Comparison of ENCODE assay signal across 8 cellular contexts in genomic region chrX:130330706-130331105, GRCh38. TPM values are rescaled to one million over a fixed set of nuclear protein-coding genes. Genes with fewer than 3 reads are reported as not detected.
DNase-seq lines count a peak whose midpoint lies in the region; ATAC-seq and TF ChIP-seq lines count a peak whose summit lies in the region.

No MANE protein-coding gene starts in this region.

- intact Hi-C loops in lower leg skin (cut with DNase I; ENCODE audit: low total_unique reads), result no loop called here

- H3K36me3 ChIP-seq in CD4-positive, CD25-positive, alpha-beta regulatory T cell (ENCODE audit: control insufficient read depth, insufficient read depth, low read length), result no peaks in the 10 kb centered on the region

- no peak overlapping the region for H3K4me3 ChIP-seq in CD4-positive, CD25-positive, alpha-beta regulatory T cell (ENCODE audit: low read depth, low read length)
- H3K4me3 ChIP-seq in lower leg skin (ENCODE audit: low read depth, poor library complexity, severe bottlenecking), result no peak overlapping the region

- peaks cover 3% of the 10 kb centered on the region for H3K27me3 ChIP-seq in CD4-positive, CD25-positive, alpha-beta regulatory T cell (ENCODE audit: control insufficient read depth, insufficient read depth, low read length)

- ATAC-seq in CD4-positive, CD25-positive, alpha-beta regulatory T cell (ENCODE audit: low read depth in 2 of 2), result peak in 1 of 2 donors; percentile 50
- ATAC-seq in GM18868 (IDR thresholded peaks at IDR 0.05; ENCODE audit: unreplicated experiment), result peak; percentile 90
- ATAC-seq in HG03521 (IDR thresholded peaks at IDR 0.05; ENCODE audit: unreplicated experiment), result peak; percentile 78

- peak; percentile 55 for TF ChIP-seq CTCF in progenitor cell of endocrine pancreas (IDR thresholded peaks at IDR 0.05; ENCODE audit: unreplicated experiment)
- no peak for TF ChIP-seq CTCF in lower leg skin (IDR thresholded peaks at IDR 0.05)

- peaks cover 0 to 5% (median 0%) of the 10 kb centered on the region in 7 donors for H3K9me3 Mint-ChIP-seq in CD4-positive, CD25-positive, alpha-beta regulatory T cell
- peaks cover 11% of the 10 kb centered on the region for H3K9me3 Mint-ChIP-seq in progenitor cell of endocrine pancreas (ENCODE audit: low read depth)

- TF ChIP-seq POLR2A in lower leg skin (IDR thresholded peaks at IDR 0.05), result no peak

- H3K27ac Mint-ChIP-seq in CD4-positive, CD25-positive, alpha-beta regulatory T cell, result peak overlapping the region in 1 of 3 donors; percentile 26
- no peak overlapping the region for H3K27ac Mint-ChIP-seq in progenitor cell of endocrine pancreas

- H3K27me3 Mint-ChIP-seq in CD4-positive, CD25-positive, alpha-beta regulatory T cell, result peaks cover 22% of the 10 kb centered on the region
- no peaks in the 10 kb centered on the region for H3K27me3 Mint-ChIP-seq in progenitor cell of endocrine pancreas

- no peaks in the 10 kb centered on the region for H3K36me3 Mint-ChIP-seq in CD4-positive, CD25-positive, alpha-beta regulatory T cell
- H3K36me3 Mint-ChIP-seq in progenitor cell of endocrine pancreas (ENCODE audit: insufficient read depth), result no peaks in the 10 kb centered on the region

- no peaks in the 10 kb centered on the region for H3K4me1 ChIP-seq in CD4-positive, CD25-positive, alpha-beta regulatory T cell (ENCODE audit: control insufficient read depth, insufficient read depth, low read length, poor library complexity, severe bottlenecking)

- no peaks in the 10 kb centered on the region for H3K4me1 Mint-ChIP-seq in CD4-positive, CD25-positive, alpha-beta regulatory T cell
- no peaks in the 10 kb centered on the region for H3K4me1 Mint-ChIP-seq in progenitor cell of endocrine pancreas (ENCODE audit: low read depth)

- 5 to 9% methylated on average over 10 of the region's 10 CpGs for WGBS in lower leg skin, 2 donors

- peak overlapping the region in 1 of 4 donors; percentile 68 for H3K4me3 Mint-ChIP-seq in CD4-positive, CD25-positive, alpha-beta regulatory T cell
- H3K4me3 Mint-ChIP-seq in progenitor cell of endocrine pancreas (ENCODE audit: low read depth), result no peak overlapping the region

- no peaks in the 10 kb centered on the region for H3K9me3 ChIP-seq in CD4-positive, CD25-positive, alpha-beta regulatory T cell (ENCODE audit: control insufficient read depth in 2 of 2, low read length in 2 of 2)

- no peak overlapping the region for H3K27ac ChIP-seq in CD4-positive, CD25-positive, alpha-beta regulatory T cell (ENCODE audit: insufficient read depth, low read length, poor library complexity, severe bottlenecking)

- DNase-seq in CD4-positive, CD25-positive, alpha-beta regulatory T cell, result peak; percentile 3 to 54 (median 17)
- DNase-seq in NCI-H774 (lab: John Stamatoyannopoulos, UW) (peak; percentile 56), activated T-cell treated with anti-CD3 and anti-CD28 coated beads for 4 hours (peak; percentile 1), foreskin melanocyte (peak; percentile 22), progenitor cell of endocrine pancreas (ENCODE audit: low spot score, unreplicated experiment) (peak; percentile 29), lower leg skin (ENCODE audit: low spot score in 2 of 2) (no peak)

RNA-seq across cellular contexts. Expression of gene SLC25A14, which starts 9.0 kb away (rescaled TPM):
- total RNA-seq in CD4-positive, CD25-positive, alpha-beta regulatory T cell, result 14.9 TPM
- polyA plus RNA-seq in CD4-positive, CD25-positive, alpha-beta regulatory T cell, result 10 to 100 TPM in 1 of 4 donors, 1 to 10 TPM in 3; 7.6 to 11.6 (median 8.6) TPM
- 30.5 and 34.4 TPM in 2 replicates for total RNA-seq in progenitor cell of endocrine pancreas
- total RNA-seq in lower leg skin, result 10 to 100 TPM in 1 of 4 donors, 1 to 10 TPM in 3; 4.0 to 14.9 (median 8.9) TPM

RNA-seq across cellular contexts. Expression of gene GPR119, which starts 54.8 kb away (rescaled TPM):
- not detected for total RNA-seq in CD4-positive, CD25-positive, alpha-beta regulatory T cell
- not detected for polyA plus RNA-seq in CD4-positive, CD25-positive, alpha-beta regulatory T cell
- total RNA-seq in progenitor cell of endocrine pancreas (1.6 and 3.1 TPM in 2 replicates), lower leg skin (not detected)

Comparison
In these comparisons a context has a peak if more than half of its experiments do, and no peak if none do; other contexts are left out.
1. DNase-seq: peak in CD4-positive, CD25-positive, alpha-beta regulatory T cell (3 of 3), NCI-H774 (single experiment), activated T-cell treated with anti-CD3 and anti-CD28 coated beads for 4 hours (single experiment), foreskin melanocyte (single experiment) and progenitor cell of endocrine pancreas (single experiment); none in lower leg skin (0 of 2).